In the genomic region with DNA sequence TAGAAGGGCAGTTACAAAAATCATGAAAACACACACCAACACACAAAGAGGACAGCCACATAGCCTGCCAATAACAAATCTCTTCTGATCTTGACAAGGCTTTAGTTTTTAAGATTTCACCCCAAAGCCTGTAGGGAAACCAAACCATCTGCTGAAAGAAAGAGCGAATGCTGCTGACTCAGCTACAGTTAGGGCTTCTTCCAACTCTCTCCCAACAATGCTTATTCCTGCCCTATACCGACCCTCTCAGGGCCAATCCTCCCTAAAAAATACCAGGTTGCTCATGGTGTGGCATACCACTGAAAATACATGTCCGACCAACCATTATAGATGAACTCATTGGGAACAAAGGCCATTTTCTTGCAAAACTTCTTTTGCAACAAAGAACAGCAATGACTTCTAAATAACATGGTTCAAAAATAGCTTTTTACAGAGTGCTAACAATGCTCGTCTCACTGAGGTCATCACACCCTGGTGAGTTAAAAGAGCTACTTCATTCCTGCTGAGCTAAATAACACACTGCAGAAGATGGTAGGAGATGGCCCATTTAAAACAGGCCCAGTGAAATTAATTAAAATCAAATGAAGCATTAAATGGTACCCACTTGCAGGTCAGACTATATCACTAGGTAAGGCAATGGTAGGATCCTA, we compare ENCODE assay signal across 1 cellular context.
TF ChIP-seq lines count a peak whose summit lies in the region.

No MANE protein-coding gene starts in this region.

TF ChIP-seq in HEK293, 187 proteins besides CTCF, POLR2A, EP300 and RAD21 (continued from another document):
- TF ChIP-seq, protein P1, sequence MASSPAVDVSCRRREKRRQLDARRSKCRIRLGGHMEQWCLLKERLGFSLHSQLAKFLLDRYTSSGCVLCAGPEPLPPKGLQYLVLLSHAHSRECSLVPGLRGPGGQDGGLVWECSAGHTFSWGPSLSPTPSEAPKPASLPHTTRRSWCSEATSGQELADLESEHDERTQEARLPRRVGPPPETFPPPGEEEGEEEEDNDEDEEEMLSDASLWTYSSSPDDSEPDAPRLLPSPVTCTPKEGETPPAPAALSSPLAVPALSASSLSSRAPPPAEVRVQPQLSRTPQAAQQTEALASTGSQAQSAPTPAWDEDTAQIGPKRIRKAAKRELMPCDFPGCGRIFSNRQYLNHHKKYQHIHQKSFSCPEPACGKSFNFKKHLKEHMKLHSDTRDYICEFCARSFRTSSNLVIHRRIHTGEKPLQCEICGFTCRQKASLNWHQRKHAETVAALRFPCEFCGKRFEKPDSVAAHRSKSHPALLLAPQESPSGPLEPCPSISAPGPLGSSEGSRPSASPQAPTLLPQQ (tag by site-specific recombination; IDR thresholded peaks at IDR 0.05): peak; percentile 75
- TF ChIP-seq PATZ1 (tag by site-specific recombination; IDR thresholded peaks at IDR 0.05) (no peak), BCL11B (tag by site-specific recombination; IDR thresholded peaks at IDR 0.05; ENCODE audit: low read depth) (no peak), ZFP69B (tag by site-specific recombination; IDR thresholded peaks at IDR 0.05) (peak; percentile 62; the same call in 1 of the 2 replicates), ZNF18 (tag by site-specific recombination; IDR thresholded peaks at IDR 0.05) (no peak), HOXA7 (CRISPR knock-in tag; IDR thresholded peaks at IDR 0.05; ENCODE audit: borderline replicate concordance) (no peak), TRIM28 (IDR thresholded peaks at IDR 0.05; ENCODE audit: borderline replicate concordance, low read length) (no peak)
- TF ChIP-seq, protein P2, sequence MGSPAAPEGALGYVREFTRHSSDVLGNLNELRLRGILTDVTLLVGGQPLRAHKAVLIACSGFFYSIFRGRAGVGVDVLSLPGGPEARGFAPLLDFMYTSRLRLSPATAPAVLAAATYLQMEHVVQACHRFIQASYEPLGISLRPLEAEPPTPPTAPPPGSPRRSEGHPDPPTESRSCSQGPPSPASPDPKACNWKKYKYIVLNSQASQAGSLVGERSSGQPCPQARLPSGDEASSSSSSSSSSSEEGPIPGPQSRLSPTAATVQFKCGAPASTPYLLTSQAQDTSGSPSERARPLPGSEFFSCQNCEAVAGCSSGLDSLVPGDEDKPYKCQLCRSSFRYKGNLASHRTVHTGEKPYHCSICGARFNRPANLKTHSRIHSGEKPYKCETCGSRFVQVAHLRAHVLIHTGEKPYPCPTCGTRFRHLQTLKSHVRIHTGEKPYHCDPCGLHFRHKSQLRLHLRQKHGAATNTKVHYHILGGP (tag by site-specific recombination; IDR thresholded peaks at IDR 0.05): no peak
